ENCODE assay signal across 8 cellular contexts in genomic region chr22:37419916-37420655, GRCh38. TPM values are rescaled to one million over a fixed set of nuclear protein-coding genes. Genes with fewer than 3 reads are reported as not detected.
DNase-seq lines count a peak whose midpoint lies in the region; ATAC-seq and TF ChIP-seq lines count a peak whose summit lies in the region.

No MANE protein-coding gene starts in this region.

- DNase-seq in PC-3 (peak; percentile 53), dermis blood vessel endothelial cell (peak; percentile 27), naive B cell (no peak), SIG-M5 treated with dmso at 0.1 percent for 504 hours (lab: John Stamatoyannopoulos, UW; ENCODE audit: unreplicated experiment) (no peak), NOMO-1 treated with dmso at 0.1 percent for 144 hours (lab: John Stamatoyannopoulos, UW; ENCODE audit: unreplicated experiment) (no peak), MV-4-11 (lab: John Stamatoyannopoulos, UW) (no peak)
- DNase-seq in stimulated activated CD4-positive, alpha-beta T cell treated with anti-CD3 and anti-CD28 coated beads, Interleukin-12 subunit alpha, Interleukin-12 subunit beta, amount 100 ng/mL, for 4 hours: no peak

- no peaks in the 10 kb centered on the region for H3K9me2 ChIP-seq in PC-3 (replicated peaks; ENCODE audit: low read length)

- H3K9ac ChIP-seq in PC-3 (ENCODE audit: low read length): peak overlapping the region; percentile 59

- peaks cover 28 to 38% (median 32%) of the 10 kb centered on the region in 3 donors for H3K4me1 Mint-ChIP-seq in naive B cell

- H3K27ac ChIP-seq in C4-2B (peak overlapping the region; percentile 36), PC-3 (ENCODE audit: low read length) (peak overlapping the region; percentile 42)

- peak overlapping the region; percentile 67 to 91 (median 89) for H3K4me3 Mint-ChIP-seq in naive B cell

- no peaks in the 10 kb centered on the region for H4K20me1 ChIP-seq in PC-3 (ENCODE audit: low read length)

- ATAC-seq in PC-3: peak; percentile 73
- peak; percentile 44 to 49 for ATAC-seq in naive B cell (ENCODE audit: low read depth in 2 of 2)

- H3K9me3 Mint-ChIP-seq in naive B cell: no peaks in the 10 kb centered on the region

- TF ChIP-seq CTCF in C4-2B (conservative IDR thresholded peaks at IDR 0.05) (no peak), PC-3 (conservative IDR thresholded peaks at IDR 0.05; ENCODE audit: low read depth, low read length) (no peak)

- H2AFZ ChIP-seq in PC-3 (ENCODE audit: low read length): peak overlapping the region; percentile 75

- H3K4me1 ChIP-seq in PC-3 (ENCODE audit: insufficient read depth, low read length): peaks cover 27% of the 10 kb centered on the region

- no peaks in the 10 kb centered on the region for H3K36me3 ChIP-seq in PC-3 (ENCODE audit: low read depth, low read length)

- peak overlapping the region in 1 of 6 donors; percentile 53 for H3K27ac Mint-ChIP-seq in naive B cell

- peaks cover 49 to 85% (median 76%) of the 10 kb centered on the region in 3 donors for H3K27me3 Mint-ChIP-seq in naive B cell

- no peaks in the 10 kb centered on the region for H3K36me3 Mint-ChIP-seq in naive B cell

- intact Hi-C loops in PC-3 (cut with micrococcal nuclease): no loop called here

- no peaks in the 10 kb centered on the region for H3K9me3 ChIP-seq in PC-3 (ENCODE audit: low read length)

- peak overlapping the region; percentile 99 for H3K4me2 ChIP-seq in PC-3 (ENCODE audit: low read length)

- no TSS peak for BruUV-seq in PC-3 (replicated peaks; lab: Mats Ljungman, UMichigan)

- no peaks in the 10 kb centered on the region for H3F3A ChIP-seq in PC-3 (ENCODE audit: low read length, unreplicated experiment)

- H3K4me3 ChIP-seq in PC-3 (ENCODE audit: low read length): peak overlapping the region; percentile 82

- no peaks in the 10 kb centered on the region for H3K27me3 ChIP-seq in PC-3 (ENCODE audit: low read length)

- H3K79me2 ChIP-seq in PC-3 (ENCODE audit: low read length): peaks cover 95% of the 10 kb centered on the region

- CTCF ChIA-PET in PC-3 (lab: Charles Lee): no interaction called here

- POLR2A ChIA-PET in PC-3 (lab: Charles Lee; ENCODE audit: unreplicated experiment): no interaction called here

RNA-seq across cellular contexts. Expression of gene ELFN2, which starts 7.2 kb away (rescaled TPM):
- 10.0 and 14.5 TPM in 2 replicates for total RNA-seq in PC-3 (2014; rRNA removed)
- total RNA-seq in dermis blood vessel endothelial cell: under 0.01 and 0.14 TPM in 2 replicates
- not detected for polyA plus RNA-seq in naive B cell (ENCODE audit: low read depth in 6 of 6)

Comparison
In these comparisons a context has a peak if more than half of its experiments do, and no peak if none do; other contexts are left out.
1. DNase-seq: peak in PC-3 (single experiment) and dermis blood vessel endothelial cell (single experiment); none in naive B cell (single experiment), SIG-M5 treated with dmso at 0.1 percent for 504 hours (single experiment), NOMO-1 treated with dmso at 0.1 percent for 144 hours (single experiment), MV-4-11 (single experiment) and stimulated activated CD4-positive, alpha-beta T cell treated with anti-CD3 and anti-CD28 coated beads, Interleukin-12 subunit alpha, Interleukin-12 subunit beta, amount 100 ng/mL, for 4 hours (single experiment).